8 cellular contexts compared by ENCODE assay signal in the genomic region with DNA sequence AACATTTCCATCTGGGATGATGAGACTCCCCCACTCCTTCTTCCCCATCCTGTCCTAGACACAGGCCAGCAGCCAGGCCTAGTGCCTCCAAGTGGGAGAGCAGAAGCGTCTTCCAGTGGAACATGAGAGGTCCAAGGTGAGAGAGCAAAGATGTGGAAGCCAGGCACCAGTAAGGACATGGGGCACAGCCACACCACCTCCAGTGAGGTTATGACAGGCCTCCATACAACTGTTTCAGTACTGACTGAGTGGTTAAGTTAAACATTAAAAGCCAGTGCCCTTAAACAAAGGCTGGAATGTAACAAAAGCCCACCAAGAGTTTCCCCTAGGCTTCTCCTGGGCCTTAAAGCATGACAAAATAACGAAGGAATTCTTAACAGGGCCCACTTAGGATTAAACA. TPM values are rescaled to one million over a fixed set of nuclear protein-coding genes. Genes with fewer than 3 reads are reported as not detected.
A peak's percentile ranks its signal among the peaks of the same experiment; 100 is the strongest.
DNase-seq lines count a peak whose midpoint lies in the region; ATAC-seq and TF ChIP-seq lines count a peak whose summit lies in the region.
"Had no signal": no experiment of that assay in that cellular context is flagged by ENCODE, and none has a peak within 500 bp of the region (broad histone marks: within the 10 kb centered on the region; RNA-seq: fewer than 3 reads in every experiment).

No MANE protein-coding gene starts in this region.

- no peak overlapping the region for H2AK5ac ChIP-seq in neuronal stem cell (ENCODE audit: low read depth, low read length)

- no peaks in the 10 kb centered on the region for H3K27me3 ChIP-seq in neuronal stem cell (ENCODE audit: control insufficient read depth in 3 of 3, insufficient read depth in 3 of 3, low read depth in 1 of 3, low read length in 3 of 3)
- H3K27me3 ChIP-seq in upper lobe of right lung, result no peaks in the 10 kb centered on the region
- H3K27me3 ChIP-seq: spleen had no signal

- peaks cover 24 to 86% of the 10 kb centered on the region in 2 donors for H3K36me3 ChIP-seq in neuronal stem cell (replicated peaks in 1 of 2; ENCODE audit: control insufficient read depth in 2 of 2, insufficient read depth in 2 of 2, low read length in 2 of 2)
- peaks cover 64% of the 10 kb centered on the region for H3K36me3 ChIP-seq in upper lobe of right lung

- H3K4me1 ChIP-seq in neuronal stem cell (ENCODE audit: control insufficient read depth in 2 of 2, insufficient read depth in 1 of 2, low read depth in 1 of 2, low read length in 2 of 2), result peaks cover 0 to 5% of the 10 kb centered on the region in 2 donors
- H3K4me1 ChIP-seq in upper lobe of right lung, result peaks cover 42% of the 10 kb centered on the region

- H3K27ac ChIP-seq in neuronal stem cell (replicated peaks; ENCODE audit: low read length) (peak overlapping the region; percentile 52), upper lobe of right lung (no peak overlapping the region)

- no peaks in the 10 kb centered on the region for H3K27me3 Mint-ChIP-seq in activated T-helper 17 cell treated with anti-CD3 and anti-CD28 coated beads, Interleukin-2, amount 50 U/mL, for 72 hours

- no CpG with 5 or more reads among the region's 2 CpGs for WGBS in neuronal stem cell (ENCODE audit: extremely low coverage in 2 of 2, insufficient read length in 2 of 2, insufficient replicate concordance in 1 of 2), 2 donors

- no peaks in the 10 kb centered on the region for H3K9me3 Mint-ChIP-seq in activated T-helper 17 cell treated with anti-CD3 and anti-CD28 coated beads, Interleukin-2, amount 50 U/mL, for 72 hours

- no peak overlapping the region for H3K14ac ChIP-seq in neuronal stem cell (ENCODE audit: low read length)

- H2BK15ac ChIP-seq in neuronal stem cell (ENCODE audit: low read length), result no peak overlapping the region

- peak overlapping the region; percentile 79 for H3K4me3 Mint-ChIP-seq in activated T-helper 17 cell treated with anti-CD3 and anti-CD28 coated beads, Interleukin-2, amount 50 U/mL, for 72 hours

- H3K79me1 ChIP-seq in neuronal stem cell (ENCODE audit: low read depth, low read length), result no peaks in the 10 kb centered on the region

- TF ChIP-seq CTCF in upper lobe of right lung (IDR thresholded peaks at IDR 0.05), result no peak

- no peak overlapping the region for H2AFZ ChIP-seq in neuronal stem cell (ENCODE audit: low read length)

- no peak overlapping the region for H2BK12ac ChIP-seq in neuronal stem cell (ENCODE audit: low read length)

- H3K9me3 ChIP-seq in neuronal stem cell (replicated peaks in 1 of 2; ENCODE audit: control insufficient read depth in 2 of 2, insufficient read depth in 1 of 2, low read depth in 1 of 2, low read length in 2 of 2) (peaks cover 0 to 7% of the 10 kb centered on the region in 2 donors), upper lobe of right lung (no peaks in the 10 kb centered on the region)
- H3K9me3 ChIP-seq: spleen had no signal

- H3K4me1 Mint-ChIP-seq in activated T-helper 17 cell treated with anti-CD3 and anti-CD28 coated beads, Interleukin-2, amount 50 U/mL, for 72 hours, result peaks cover 57% of the 10 kb centered on the region

- H3K4ac ChIP-seq in neuronal stem cell (ENCODE audit: low read length), result no peak overlapping the region

- H3K36me3 Mint-ChIP-seq in activated T-helper 17 cell treated with anti-CD3 and anti-CD28 coated beads, Interleukin-2, amount 50 U/mL, for 72 hours (ENCODE audit: low read depth), result peaks cover 100% of the 10 kb centered on the region

- DNase-seq in neuronal stem cell (ENCODE audit: low spot score) (no peak), upper lobe of right lung (no peak), activated gamma-delta T cell (lab: John Stamatoyannopoulos, UW) (no peak), NCI-H524 (lab: John Stamatoyannopoulos, UW) (no peak)
- DNase-seq: spleen had no signal

- H3K23ac ChIP-seq in neuronal stem cell (ENCODE audit: low read depth, low read length, poor library complexity), result no peak overlapping the region

- H3K4me3 ChIP-seq in neuronal stem cell (ENCODE audit: low read length in 2 of 2) (peak overlapping the region in 1 of 2 donors; percentile 11), upper lobe of right lung (no peak overlapping the region)

- intact Hi-C loops in upper lobe of right lung (cut with DNase I), result no loop called here

- H2BK5ac ChIP-seq in neuronal stem cell (ENCODE audit: low read length), result no peak overlapping the region

- no peak overlapping the region for H4K8ac ChIP-seq in neuronal stem cell (ENCODE audit: low read depth, low read length)

- H3K18ac ChIP-seq in neuronal stem cell (ENCODE audit: low read length), result peak overlapping the region; percentile 12

- H3K4me2 ChIP-seq in neuronal stem cell (ENCODE audit: insufficient read depth, low read length, poor library complexity, severe bottlenecking), result no peak overlapping the region

- ATAC-seq in GM18909 (IDR thresholded peaks at IDR 0.05; ENCODE audit: poor library complexity, unreplicated experiment) (peak; percentile 72), HG02943 (IDR thresholded peaks at IDR 0.05; ENCODE audit: low read depth, unreplicated experiment) (peak; percentile 73), upper lobe of right lung (no peak)
- ATAC-seq in activated T-helper 17 cell treated with anti-CD3 and anti-CD28 coated beads, Interleukin-2, amount 50 U/mL, for 72 hours (replicated peaks), result peak; percentile 48

- H3K9ac ChIP-seq in neuronal stem cell (ENCODE audit: low read depth, low read length, poor library complexity), result no peak overlapping the region

- H4K91ac ChIP-seq in neuronal stem cell (ENCODE audit: low read depth, low read length, poor library complexity), result no peak overlapping the region

- no peak overlapping the region for H2BK120ac ChIP-seq in neuronal stem cell (ENCODE audit: low read depth, low read length)

- peak overlapping the region; percentile 80 for H3K27ac Mint-ChIP-seq in activated T-helper 17 cell treated with anti-CD3 and anti-CD28 coated beads, Interleukin-2, amount 50 U/mL, for 72 hours

RNA-seq across cellular contexts. Expression of gene ZBTB24, which starts 5.3 kb away (rescaled TPM):
- total RNA-seq in activated T-helper 17 cell treated with anti-CD3 and anti-CD28 coated beads, Interleukin-2, amount 50 U/mL, for 72 hours, result 10 to 100 TPM; 11.0 to 11.4 TPM
- 5.3 TPM for polyA plus RNA-seq in neuronal stem cell (2013, experiment 1 of 2)
- 5.3 TPM for polyA plus RNA-seq in neuronal stem cell (2013, experiment 2 of 2)
- 8.5 TPM for total RNA-seq in upper lobe of right lung

RNA-seq across cellular contexts. Expression of gene MICAL1, which starts 22.2 kb away (rescaled TPM):
- 10 to 100 TPM; 43.3 to 58.3 TPM for total RNA-seq in activated T-helper 17 cell treated with anti-CD3 and anti-CD28 coated beads, Interleukin-2, amount 50 U/mL, for 72 hours
- 43.9 TPM for polyA plus RNA-seq in neuronal stem cell (2013, experiment 1 of 2)
- 41.6 TPM for polyA plus RNA-seq in neuronal stem cell (2013, experiment 2 of 2)
- 53.6 TPM for total RNA-seq in upper lobe of right lung

RNA-seq across cellular contexts. Expression of gene SMPD2, which starts 37.2 kb away (rescaled TPM):
- total RNA-seq in activated T-helper 17 cell treated with anti-CD3 and anti-CD28 coated beads, Interleukin-2, amount 50 U/mL, for 72 hours, result 1 to 10 TPM; 8.0 to 9.7 TPM
- 6.4 TPM for polyA plus RNA-seq in neuronal stem cell (2013, experiment 1 of 2)
- 5.9 TPM for polyA plus RNA-seq in neuronal stem cell (2013, experiment 2 of 2)
- total RNA-seq in upper lobe of right lung, result 15.4 TPM

RNA-seq across cellular contexts. Expression of gene PPIL6, which starts 37.3 kb away (rescaled TPM):
- total RNA-seq in activated T-helper 17 cell treated with anti-CD3 and anti-CD28 coated beads, Interleukin-2, amount 50 U/mL, for 72 hours, result under 1 TPM in 1 of 2 donors, not detected in 1; 0.39 TPM
- polyA plus RNA-seq in neuronal stem cell (2013, experiment 1 of 2), result 6.1 TPM
- polyA plus RNA-seq in neuronal stem cell (2013, experiment 2 of 2), result 6.1 TPM
- total RNA-seq in upper lobe of right lung, result 4.2 TPM
